23 cellular contexts compared by ENCODE assay signal in genomic region chr9:106596984-106597383, GRCh38.
"Had no signal": no experiment of that assay in that cellular context is flagged by ENCODE, and none has a peak within 500 bp of the region (broad histone marks: within the 10 kb centered on the region; RNA-seq: fewer than 3 reads in every experiment).

No MANE protein-coding gene starts in this region.

- H3K4me1 ChIP-seq: left ventricle myocardium inferior, prostate gland, spleen, stomach, testis, thyroid gland, transverse colon, upper lobe of left lung, vagina had no signal

- H3K27ac ChIP-seq: hepatocyte, left ventricle myocardium inferior, ovary, prostate gland, spleen, stomach, testis, thyroid gland, transverse colon, upper lobe of left lung, vagina had no signal

- H3K27ac Mint-ChIP-seq: mesothelial cell of epicardium; naive thymus-derived CD4-positive, alpha-beta T cell; natural killer cell treated with Interleukin-12 subunit alpha and Interleukin-12 subunit beta and Interleukin-15 and Interleukin-18, amount 100 ng/mL, for 72 hours; stimulated activated memory B cell treated with anti-CD40 and anti-IgM and Interleukin-4, amounts not matched to agents 10 μg/mL and 1 μg/mL and 100 μg/mL, for 72 hours had no signal

- H3K79me2 ChIP-seq: hepatocyte had no signal

- H3K36me3 Mint-ChIP-seq: mesothelial cell of epicardium; naive thymus-derived CD4-positive, alpha-beta T cell; stimulated activated memory B cell treated with anti-CD40 and anti-IgM and Interleukin-4, amounts not matched to agents 10 μg/mL and 1 μg/mL and 100 μg/mL, for 72 hours had no signal

- H3K9me3 Mint-ChIP-seq: mesothelial cell of epicardium; stimulated activated memory B cell treated with anti-CD40 and anti-IgM and Interleukin-4, amounts not matched to agents 10 μg/mL and 1 μg/mL and 100 μg/mL, for 72 hours had no signal

- DNase-seq: islet precursor cell; left ventricle myocardium inferior; mesendoderm; naive thymus-derived CD4-positive, alpha-beta T cell; ovary; retina; right cardiac atrium; small intestine; spleen; stimulated activated CD4-positive, alpha-beta T cell treated with anti-CD3 and anti-CD28 coated beads, Interleukin-4, amount 100 ng/mL, for 24 hours; stimulated activated naive CD8-positive, alpha-beta T cell treated with anti-CD3 and anti-CD28 coated beads, Interleukin-15, Interleukin-2, amounts not matched to agents 100 U/mL and 50 U/mL, for 24 hours; stomach; testis; thyroid gland; transverse colon; upper lobe of left lung had no signal

- H3K4me1 Mint-ChIP-seq: naive thymus-derived CD4-positive, alpha-beta T cell; stimulated activated memory B cell treated with anti-CD40 and anti-IgM and Interleukin-4, amounts not matched to agents 10 μg/mL and 1 μg/mL and 100 μg/mL, for 72 hours had no signal

- H3K4me3 Mint-ChIP-seq: mesothelial cell of epicardium; naive thymus-derived CD4-positive, alpha-beta T cell; natural killer cell treated with Interleukin-12 subunit alpha and Interleukin-12 subunit beta and Interleukin-15 and Interleukin-18, amount 100 ng/mL, for 72 hours; stimulated activated memory B cell treated with anti-CD40 and anti-IgM and Interleukin-4, amounts not matched to agents 10 μg/mL and 1 μg/mL and 100 μg/mL, for 72 hours had no signal

- FAIRE-seq: small intestine had no signal

- H3K36me3 ChIP-seq: left ventricle myocardium inferior, ovary, prostate gland, spleen, stomach, thyroid gland, transverse colon, upper lobe of left lung, vagina had no signal

- H3K27me3 Mint-ChIP-seq: naive thymus-derived CD4-positive, alpha-beta T cell; natural killer cell treated with Interleukin-12 subunit alpha and Interleukin-12 subunit beta and Interleukin-15 and Interleukin-18, amount 100 ng/mL, for 72 hours; stimulated activated memory B cell treated with anti-CD40 and anti-IgM and Interleukin-4, amounts not matched to agents 10 μg/mL and 1 μg/mL and 100 μg/mL, for 72 hours had no signal

- H2AFZ ChIP-seq: hepatocyte had no signal

- H3K4me3 ChIP-seq: hepatocyte, left ventricle myocardium inferior, lung, ovary, prostate gland, spleen, stomach, testis, thyroid gland, transverse colon, upper lobe of left lung, vagina had no signal

- H3K9me3 ChIP-seq: left ventricle myocardium inferior, ovary, prostate gland, stomach, testis, thyroid gland, transverse colon, upper lobe of left lung, vagina had no signal

- H3K4me2 ChIP-seq: hepatocyte had no signal

- H3K27me3 ChIP-seq: hepatocyte, ovary, spleen, stomach, testis, thyroid gland, transverse colon, upper lobe of left lung, vagina had no signal
